23 cellular contexts compared by ENCODE assay signal in the genomic region with DNA sequence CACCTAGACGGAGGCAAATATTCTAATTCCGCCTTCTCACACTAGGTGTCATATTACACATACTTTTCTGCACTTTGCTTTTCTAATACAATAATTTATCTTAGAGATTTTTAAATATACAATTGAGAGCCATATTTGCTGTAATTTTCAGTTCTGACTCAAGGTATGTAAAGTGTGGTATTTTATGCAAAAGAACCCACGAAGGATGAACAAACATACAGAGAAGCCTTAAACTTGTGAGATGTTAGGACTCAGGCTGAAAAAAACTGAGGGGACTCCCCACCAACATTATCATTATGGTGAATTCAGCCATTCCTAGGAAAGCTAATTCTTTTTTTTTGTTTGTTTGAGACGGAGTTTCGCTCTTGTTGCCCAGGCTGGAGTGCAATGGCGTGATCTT.
"Had no signal": no experiment of that assay in that cellular context is flagged by ENCODE, and none has a peak within 500 bp of the region (broad histone marks: within the 10 kb centered on the region; RNA-seq: fewer than 3 reads in every experiment).

No MANE protein-coding gene starts in this region.

- H3K27me3 Mint-ChIP-seq: natural killer cell treated with Interleukin-12 subunit alpha and Interleukin-12 subunit beta and Interleukin-15 and Interleukin-18, amount 100 ng/mL, for 72 hours; progenitor cell of endocrine pancreas had no signal

- H3K4me2 ChIP-seq: hepatocyte, neural progenitor cell had no signal

- H3K9ac ChIP-seq: neural progenitor cell had no signal

- H3K9me3 ChIP-seq: ovary had no signal

- H3K4me3 ChIP-seq: hepatocyte, lung, neural progenitor cell, ovary had no signal

- H3K4me1 ChIP-seq: neural progenitor cell had no signal

- H2AFZ ChIP-seq: hepatocyte, neural progenitor cell had no signal

- H3K27me3 ChIP-seq: hepatocyte, neural progenitor cell, ovary had no signal

- H3K4me3 Mint-ChIP-seq: endodermal cell; natural killer cell treated with Interleukin-12 subunit alpha and Interleukin-12 subunit beta and Interleukin-15 and Interleukin-18, amount 100 ng/mL, for 72 hours; neural progenitor cell had no signal

- H3K36me3 ChIP-seq: ovary had no signal

- H3K27ac ChIP-seq: hepatocyte, neural progenitor cell, ovary had no signal

- H3K9me3 Mint-ChIP-seq: endodermal cell; natural killer cell treated with Interleukin-12 subunit alpha and Interleukin-12 subunit beta and Interleukin-15 and Interleukin-18, amount 100 ng/mL, for 72 hours; neural progenitor cell had no signal

- ATAC-seq: left cardiac atrium; left ventricle myocardium superior; natural killer cell treated with Interleukin-12 subunit alpha and Interleukin-12 subunit beta and Interleukin-15 and Interleukin-18, amount 100 ng/mL, for 72 hours; right cardiac atrium had no signal

- H3K27ac Mint-ChIP-seq: endodermal cell; natural killer cell treated with Interleukin-12 subunit alpha and Interleukin-12 subunit beta and Interleukin-15 and Interleukin-18, amount 100 ng/mL, for 72 hours; neural progenitor cell; progenitor cell of endocrine pancreas had no signal

- DNase-seq: dermis blood vessel endothelial cell; effector CD4-positive, alpha-beta T cell; endodermal cell; erythroblast; foreskin melanocyte; head of caudate nucleus; kidney; left cardiac atrium; left ventricle myocardium superior; mesenchymal stem cell; midbrain; nucleus accumbens; ovary; right cardiac atrium; small intestine; stimulated activated CD4-positive, alpha-beta T cell treated with anti-CD3 and anti-CD28 coated beads, Interleukin-2, amount 100 ng/mL, for 48 hours; stimulated activated naive CD4-positive, alpha-beta T cell treated with Interleukin-2 at 50 U/mL for 16 hours; trophoblast cell had no signal

- H3K4me1 Mint-ChIP-seq: endodermal cell, neural progenitor cell had no signal
